8 cellular contexts compared by ENCODE assay signal in the genomic region with DNA sequence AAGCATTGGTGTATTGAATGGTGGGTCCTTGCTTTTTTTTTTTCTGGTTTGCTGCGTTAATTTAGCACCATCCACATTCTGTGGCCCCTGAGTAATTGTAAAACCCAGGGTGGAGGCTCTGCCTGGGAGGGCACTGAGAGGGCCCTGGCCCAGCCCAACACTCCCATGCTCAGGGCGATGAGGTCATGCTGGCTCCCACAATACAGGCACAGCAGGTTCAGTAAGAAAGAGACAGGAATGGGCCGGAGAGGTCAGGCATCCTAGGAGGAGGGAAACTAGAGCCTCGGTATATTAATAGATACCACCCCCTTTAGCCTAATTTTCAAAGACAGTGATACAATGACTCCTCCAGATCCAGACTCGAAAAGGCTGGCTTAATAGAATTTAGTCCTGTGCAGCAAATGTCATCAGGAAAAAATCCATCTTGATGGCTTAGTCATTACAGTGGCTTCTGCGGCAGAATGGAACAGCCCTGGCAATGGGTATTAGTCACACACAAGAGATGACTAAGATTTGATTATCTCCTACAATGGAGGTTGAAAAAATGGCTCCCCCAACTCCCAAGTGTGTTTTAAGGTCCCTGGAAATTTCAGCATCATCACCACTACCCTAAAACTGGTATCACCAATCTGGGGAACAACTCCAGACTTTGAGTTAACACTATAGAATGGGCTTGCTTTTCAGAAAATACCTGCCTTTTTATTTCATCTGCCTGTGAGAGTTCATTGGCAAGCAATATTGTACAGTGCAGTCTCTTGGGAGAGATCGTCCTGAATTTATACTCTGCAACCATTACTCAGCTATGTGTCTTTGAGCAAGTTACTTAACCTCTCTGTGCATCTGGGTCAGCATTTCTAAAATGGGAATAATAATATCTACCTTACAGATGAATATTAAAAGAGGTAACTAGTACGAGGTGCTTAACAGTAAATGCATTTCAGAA. TPM values are rescaled to one million over a fixed set of nuclear protein-coding genes. Genes with fewer than 3 reads are reported as not detected.
A peak's percentile ranks its signal among the peaks of the same experiment; 100 is the strongest.
DNase-seq lines count a peak whose midpoint lies in the region; ATAC-seq and TF ChIP-seq lines count a peak whose summit lies in the region.

No MANE protein-coding gene starts in this region.

- no peak for TF ChIP-seq CTCF in activated CD8-positive, alpha-beta T cell treated with anti-CD3 and anti-CD28 coated beads for 36 hours (IDR thresholded peaks at IDR 0.05)
- TF ChIP-seq CTCF in foreskin fibroblast (IDR thresholded peaks at IDR 0.05; ENCODE audit: low read depth, low read length), result no peak

- peak overlapping the region; percentile 57 for H3K27ac Mint-ChIP-seq in activated CD8-positive, alpha-beta T cell treated with anti-CD3 and anti-CD28 coated beads for 36 hours

- DNase-seq in CD1c-positive myeloid dendritic cell (ENCODE audit: extremely low spot score), result peak; percentile 76
- DNase-seq in activated CD8-positive, alpha-beta T cell treated with anti-CD3 and anti-CD28 coated beads for 36 hours, result peak; percentile 68
- DNase-seq in foreskin fibroblast, result peak; percentile 96 to 97

- H3K4me3 ChIP-seq in foreskin fibroblast (ENCODE audit: low read depth in 1 of 2, low read length in 2 of 2) (no peak overlapping the region), skeletal muscle satellite cell (ENCODE audit: low read length) (peak overlapping the region; percentile 34)

- POLR2A ChIA-PET in activated CD8-positive, alpha-beta T cell treated with anti-CD3 and anti-CD28 coated beads for 36 hours (lab: Charles Lee), result no interaction called here

- peak; percentile 86 for ATAC-seq in HG03442 (IDR thresholded peaks at IDR 0.05; ENCODE audit: unreplicated experiment)
- ATAC-seq in activated CD8-positive, alpha-beta T cell treated with anti-CD3 and anti-CD28 coated beads for 36 hours, result peak; percentile 90
- ATAC-seq in GM18511 (IDR thresholded peaks at IDR 0.05; ENCODE audit: unreplicated experiment), result no peak
- no peak for ATAC-seq in GM18502 (IDR thresholded peaks at IDR 0.05; ENCODE audit: poor library complexity, unreplicated experiment)
- ATAC-seq in HG03571 (IDR thresholded peaks at IDR 0.05; ENCODE audit: unreplicated experiment), result no peak

- no peaks in the 10 kb centered on the region for H3K27me3 Mint-ChIP-seq in activated CD8-positive, alpha-beta T cell treated with anti-CD3 and anti-CD28 coated beads for 36 hours

- H3K27me3 ChIP-seq in skeletal muscle satellite cell (ENCODE audit: control insufficient read depth, insufficient read depth, low read length), result no peaks in the 10 kb centered on the region

- no peaks in the 10 kb centered on the region for H3K36me3 ChIP-seq in skeletal muscle satellite cell (ENCODE audit: insufficient read depth, low read length)

- H3K36me3 Mint-ChIP-seq in activated CD8-positive, alpha-beta T cell treated with anti-CD3 and anti-CD28 coated beads for 36 hours (ENCODE audit: low read depth), result no peaks in the 10 kb centered on the region

- intact Hi-C loops in activated CD8-positive, alpha-beta T cell treated with anti-CD3 and anti-CD28 coated beads for 36 hours (cut with micrococcal nuclease), result no loop called here

- peaks cover 40% of the 10 kb centered on the region for H3K4me1 Mint-ChIP-seq in activated CD8-positive, alpha-beta T cell treated with anti-CD3 and anti-CD28 coated beads for 36 hours (ENCODE audit: low read depth)

- no peaks in the 10 kb centered on the region for H3K9me3 ChIP-seq in skeletal muscle satellite cell (replicated peaks; ENCODE audit: low read length)

- peak overlapping the region; percentile 79 for H3K9ac ChIP-seq in skeletal muscle satellite cell (ENCODE audit: low read depth, low read length)

- peak overlapping the region; percentile 65 for H3K4me2 ChIP-seq in skeletal muscle satellite cell (ENCODE audit: low read length)

- H3K4me3 Mint-ChIP-seq in activated CD8-positive, alpha-beta T cell treated with anti-CD3 and anti-CD28 coated beads for 36 hours, result no peak overlapping the region

- peaks cover 60% of the 10 kb centered on the region for H3K4me1 ChIP-seq in skeletal muscle satellite cell (ENCODE audit: control insufficient read depth, insufficient read depth, low read length)

- CTCF ChIA-PET in activated CD8-positive, alpha-beta T cell treated with anti-CD3 and anti-CD28 coated beads for 36 hours (lab: Charles Lee), result no interaction called here

- peaks cover 4% of the 10 kb centered on the region for H3K9me3 Mint-ChIP-seq in activated CD8-positive, alpha-beta T cell treated with anti-CD3 and anti-CD28 coated beads for 36 hours

RNA-seq across cellular contexts. Expression of a gene that starts 43.9 kb away (rescaled TPM):
- 10 to 100 TPM; 77.4 to 87.3 TPM for total RNA-seq in activated CD8-positive, alpha-beta T cell treated with anti-CD3 and anti-CD28 coated beads for 36 hours
- 25.3 and 26.4 TPM in 2 replicates for total RNA-seq in skeletal muscle satellite cell (2012; rRNA removed)

Comparison
In these comparisons a context has a peak if more than half of its experiments do, and no peak if none do; other contexts are left out.
1. ATAC-seq: peak in HG03442 (single experiment) and activated CD8-positive, alpha-beta T cell treated with anti-CD3 and anti-CD28 coated beads for 36 hours (single experiment); none in GM18511 (single experiment), GM18502 (single experiment) and HG03571 (single experiment).
2. Peak in every context shown above with its lines, with median percentiles within 50 percentile points of each other: DNase-seq.